In genomic region chr3:120558784-120559227, GRCh38 we compare ENCODE assay signal across 8 cellular contexts. TPM values are rescaled to one million over a fixed set of nuclear protein-coding genes. Genes with fewer than 3 reads are reported as not detected.
DNase-seq lines count a peak whose midpoint lies in the region; ATAC-seq and TF ChIP-seq lines count a peak whose summit lies in the region.

No MANE protein-coding gene starts in this region.

- DNase-seq in AG09309 (ENCODE audit: low read depth) (peak; percentile 46), NCI-H345 (lab: John Stamatoyannopoulos, UW) (peak; percentile 76), cerebellar nuclear complex (lab: John Stamatoyannopoulos, UW) (peak; percentile 16 to 82), kidney epithelial cell (ENCODE audit: low read depth) (peak; percentile 54)
- peak; percentile 82 for DNase-seq in activated CD4-positive, CD25-positive, alpha-beta regulatory T cell treated with anti-CD3 and anti-CD28 coated beads, Interleukin-2, amount 50 U/mL, for 72 hours
- peak; percentile 86 for DNase-seq in stimulated activated CD4-positive, alpha-beta T cell treated with anti-CD3 and anti-CD28 coated beads, Interleukin-15, amount 100 ng/mL, for 24 hours

- ATAC-seq in GM18909 (IDR thresholded peaks at IDR 0.05; ENCODE audit: poor library complexity, unreplicated experiment) = peak; percentile 93
- peak; percentile 86 for ATAC-seq in HG03196 (IDR thresholded peaks at IDR 0.05; ENCODE audit: unreplicated experiment)

- TF ChIP-seq CTCF in AG09309 (IDR thresholded peaks at IDR 0.05; ENCODE audit: control insufficient read depth, insufficient read depth, low read depth, low read length, missing control alignments) (peak; percentile 94), kidney epithelial cell (IDR thresholded peaks at IDR 0.05; ENCODE audit: insufficient read depth, low read length, poor library complexity, severe bottlenecking) (peak; percentile 96)

- no peaks in the 10 kb centered on the region for H3K27me3 ChIP-seq in kidney epithelial cell (ENCODE audit: control insufficient read depth, insufficient read depth, low read length)

- H3K4me3 ChIP-seq in AG09309 (ENCODE audit: control insufficient read depth, low read depth, low read length) = peak overlapping the region; percentile 50
- peak overlapping the region; percentile 46 for H3K4me3 ChIP-seq in kidney epithelial cell (ENCODE audit: low read depth, low read length)

- H3K36me3 ChIP-seq in kidney epithelial cell (ENCODE audit: control insufficient read depth, insufficient read depth, low read length) = no peaks in the 10 kb centered on the region

RNA-seq across cellular contexts. Expression of gene NDUFB4, which starts 37.3 kb away (rescaled TPM):
- total RNA-seq in kidney epithelial cell = 52.1 and 117 TPM in 2 replicates

Comparison
In these comparisons a context has a peak if more than half of its experiments do, and no peak if none do; other contexts are left out.
1. Peak in every context shown above with its lines: DNase-seq, ATAC-seq and H3K4me3 ChIP-seq.